1 cellular context compared by ENCODE assay signal in genomic region chr10:43859016-43859525, GRCh38.
A peak's percentile ranks its signal among the peaks of the same experiment; 100 is the strongest.
TF ChIP-seq lines count a peak whose summit lies in the region.

No MANE protein-coding gene starts in this region.

TF ChIP-seq in K562, 482 proteins besides CTCF, POLR2A, EP300 and RAD21 (continued from another document):
- TF ChIP-seq BRF2 (IDR thresholded peaks at IDR 0.05; ENCODE audit: borderline replicate concordance, insufficient read depth, insufficient read length) (no peak), ZBTB33 (CRISPR knock-in tag; IDR thresholded peaks at IDR 0.05) (no peak), MAFK (IDR thresholded peaks at IDR 0.05; ENCODE audit: low read length) (peak; percentile 72), E2F8 (IDR thresholded peaks at IDR 0.05; ENCODE audit: low read depth, partially characterized antibody) (no peak)
TF ChIP-seq in K562: peak in this region for 5.
